Comparison of ENCODE assay signal across 18 cellular contexts in the genomic region with DNA sequence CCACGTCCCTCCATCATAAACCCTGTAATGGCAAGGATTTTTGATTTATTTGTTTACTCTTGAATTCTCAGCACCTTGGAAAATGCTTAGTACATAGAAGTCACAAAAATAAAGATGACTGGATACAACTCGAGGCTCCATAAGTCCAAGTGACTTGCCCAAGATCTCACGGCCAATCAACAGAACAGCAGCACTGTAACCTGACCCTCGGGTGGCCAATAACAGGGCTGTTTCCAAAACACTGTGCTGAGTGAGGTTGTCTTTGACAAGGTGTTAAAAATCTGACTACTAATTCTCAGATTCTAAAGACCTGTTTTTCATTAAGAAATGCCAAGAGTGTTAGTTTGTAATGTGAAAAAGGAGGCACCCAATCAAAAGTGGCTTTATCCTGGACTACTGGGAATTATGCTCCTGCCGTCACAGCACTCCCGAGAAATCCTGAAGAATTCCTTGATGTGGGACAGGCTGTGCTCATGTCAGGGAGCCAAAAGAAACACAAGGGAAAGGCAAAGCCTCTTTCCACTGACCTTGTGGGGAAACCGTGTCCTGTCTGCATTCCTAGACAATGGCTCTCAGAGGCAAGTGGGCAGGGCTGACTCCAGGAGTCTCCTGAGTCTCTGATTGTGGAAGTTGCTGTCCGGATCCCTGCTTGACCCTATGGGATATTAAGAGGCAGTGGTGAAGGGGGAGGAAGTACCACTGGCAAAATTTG.
DNase-seq lines count a peak whose midpoint lies in the region; ATAC-seq, FAIRE-seq and TF ChIP-seq lines count a peak whose summit lies in the region.
"Had no signal": no experiment of that assay in that cellular context is flagged by ENCODE, and none has a peak within 500 bp of the region (broad histone marks: within the 10 kb centered on the region; RNA-seq: fewer than 3 reads in every experiment).

No MANE protein-coding gene starts in this region.

- in situ Hi-C loops in gastrocnemius medialis (cut with MboI; ENCODE audit: low sequenced_read_pairs in 4 of 4), result no loop called here

- no peaks in the 10 kb centered on the region for H3K36me3 Mint-ChIP-seq in natural killer cell
- H3K36me3 Mint-ChIP-seq: activated CD8-positive, alpha-beta memory T cell treated with anti-CD3 and anti-CD28 coated beads, Interleukin-2, amount 10 ng/mL, durations not matched to agents 7 days and 5 days; activated naive CD4-positive, alpha-beta T cell treated with anti-CD3 and anti-CD28 coated beads, Interleukin-2, amount 50 U/mL, for 24 hours had no signal

- no peaks in the 10 kb centered on the region for H3K4me1 Mint-ChIP-seq in natural killer cell
- H3K4me1 Mint-ChIP-seq: activated CD8-positive, alpha-beta memory T cell treated with anti-CD3 and anti-CD28 coated beads, Interleukin-2, amount 10 ng/mL, durations not matched to agents 7 days and 5 days; activated naive CD4-positive, alpha-beta T cell treated with anti-CD3 and anti-CD28 coated beads, Interleukin-2, amount 50 U/mL, for 24 hours; B cell had no signal

- peaks cover 8 to 19% of the 10 kb centered on the region in 2 donors for H3K27me3 Mint-ChIP-seq in natural killer cell (ENCODE audit: low read depth in 2 of 2)

- no peaks in the 10 kb centered on the region for H3K4me1 ChIP-seq in gastrocnemius medialis
- H3K4me1 ChIP-seq: lower lobe of right lung had no signal

- H3K27me3 ChIP-seq in gastrocnemius medialis, result no peaks in the 10 kb centered on the region

- ATAC-seq in gastrocnemius medialis (peak; percentile 78 to 81), HG03196 (IDR thresholded peaks at IDR 0.05; ENCODE audit: unreplicated experiment) (no peak), natural killer cell (no peak)
- ATAC-seq: activated CD8-positive, alpha-beta memory T cell treated with anti-CD3 and anti-CD28 coated beads, Interleukin-2, amount 10 ng/mL, durations not matched to agents 7 days and 5 days had no signal

- TF ChIP-seq CTCF in gastrocnemius medialis (IDR thresholded peaks at IDR 0.05 in 4 of 5, conservative IDR thresholded peaks at IDR 0.05 in 1 of 5) (no peak), natural killer cell (IDR thresholded peaks at IDR 0.05) (no peak)

- H3K4me3 Mint-ChIP-seq in natural killer cell, result no peak overlapping the region
- H3K4me3 Mint-ChIP-seq: activated CD8-positive, alpha-beta memory T cell treated with anti-CD3 and anti-CD28 coated beads, Interleukin-2, amount 10 ng/mL, durations not matched to agents 7 days and 5 days; activated naive CD4-positive, alpha-beta T cell treated with anti-CD3 and anti-CD28 coated beads, Interleukin-2, amount 50 U/mL, for 24 hours; B cell had no signal

- DNase-seq in GM12892 (ENCODE audit: insufficient read length) (no peak), dedifferentiated amniotic fluid mesenchymal stem cell (ENCODE audit: extremely low spot score) (peak; percentile 42), iris pigment epithelial cell (ENCODE audit: low read depth) (peak; percentile 25), gastrocnemius medialis (peak in 1 of 2 donors; percentile 48), activated T-cell treated with anti-CD3 and anti-CD28 coated beads for 4 hours (no peak), natural killer cell (no peak), SHP77 (lab: John Stamatoyannopoulos, UW) (no peak)
- DNase-seq: activated CD4-positive, CD25-positive, alpha-beta regulatory T cell; activated CD8-positive, alpha-beta memory T cell treated with anti-CD3 and anti-CD28 coated beads, Interleukin-2, amount 10 ng/mL, durations not matched to agents 7 days and 5 days; DMS153; lower lobe of right lung; NCI-H1417; NCI-H510A treated with DMSO at 0.1 percent for 48 hours; PC-9 had no signal

- peak; percentile 44 for FAIRE-seq in GM12892 (lab: Jason Lieb, UNC)

- intact Hi-C loops in gastrocnemius medialis (cut with DNase I; ENCODE audit: low total_unique reads), result no loop called here
- intact Hi-C loops in natural killer cell (cut with micrococcal nuclease), result no loop called here

- H3K27ac Mint-ChIP-seq in natural killer cell, result no peak overlapping the region
- H3K27ac Mint-ChIP-seq: activated CD8-positive, alpha-beta memory T cell treated with anti-CD3 and anti-CD28 coated beads, Interleukin-2, amount 10 ng/mL, durations not matched to agents 7 days and 5 days; activated naive CD4-positive, alpha-beta T cell treated with anti-CD3 and anti-CD28 coated beads, Interleukin-2, amount 50 U/mL, for 24 hours; B cell had no signal

- no peak overlapping the region for H3K4me3 ChIP-seq in gastrocnemius medialis
- H3K4me3 ChIP-seq: lower lobe of right lung, PC-9 had no signal

- H3K36me3 ChIP-seq in gastrocnemius medialis, result no peaks in the 10 kb centered on the region
- H3K36me3 ChIP-seq: lower lobe of right lung, neutrophil had no signal

- H3K9me3 ChIP-seq in gastrocnemius medialis, result no peaks in the 10 kb centered on the region
- H3K9me3 ChIP-seq: lower lobe of right lung, neutrophil had no signal

- H3K27ac ChIP-seq in gastrocnemius medialis, result peak overlapping the region in 1 of 4 donors; percentile 47
- H3K27ac ChIP-seq: lower lobe of right lung, neutrophil, PC-9 had no signal

- H3K9me3 Mint-ChIP-seq in natural killer cell, result no peaks in the 10 kb centered on the region
- H3K9me3 Mint-ChIP-seq: activated naive CD4-positive, alpha-beta T cell treated with anti-CD3 and anti-CD28 coated beads, Interleukin-2, amount 50 U/mL, for 24 hours had no signal

- TF ChIP-seq POLR2A in GM12892 (IDR thresholded peaks at IDR 0.05; ENCODE audit: low read depth, low read length) (no peak), gastrocnemius medialis (IDR thresholded peaks at IDR 0.05) (no peak)

Comparison
In these comparisons a context has a peak if more than half of its experiments do, and no peak if none do; other contexts are left out.
1. DNase-seq: peak in dedifferentiated amniotic fluid mesenchymal stem cell (single experiment) and iris pigment epithelial cell (single experiment); none in GM12892 (single experiment), activated T-cell treated with anti-CD3 and anti-CD28 coated beads for 4 hours (single experiment), natural killer cell (single experiment) and SHP77 (0 of 2).
2. ATAC-seq: peak in gastrocnemius medialis (2 of 2); none in HG03196 (single experiment) and natural killer cell (0 of 3).